In genomic region chr12:6662602-6662905, GRCh38 we compare ENCODE assay signal across 8 cellular contexts. TPM values are rescaled to one million over a fixed set of nuclear protein-coding genes. Genes with fewer than 3 reads are reported as not detected.
DNase-seq lines count a peak whose midpoint lies in the region; ATAC-seq, FAIRE-seq and TF ChIP-seq lines count a peak whose summit lies in the region.

No MANE protein-coding gene starts in this region.

- peak overlapping the region; percentile 58 for H2AFZ ChIP-seq in Loucy (ENCODE audit: low read length)

- DNase-seq in NCI-H2227 (lab: John Stamatoyannopoulos, UW; ENCODE audit: unreplicated experiment) (peak; percentile 70), NCI-H2227 treated with DMSO at 0.1 percent for 48 hours (lab: John Stamatoyannopoulos, UW) (no peak), dorsolateral prefrontal cortex (no peak), NCI-H1417 treated with DMSO at 0.1 percent for 48 hours (lab: John Stamatoyannopoulos, UW) (no peak), D721Med (ENCODE audit: insufficient read length, low spot score) (no peak)

- peaks cover 19% of the 10 kb centered on the region for H3K79me2 ChIP-seq in Loucy (ENCODE audit: insufficient read depth, low read length)

- ATAC-seq in GM21825 (IDR thresholded peaks at IDR 0.05; ENCODE audit: unreplicated experiment) = no peak

- peak overlapping the region in 53 of 59 donors; percentile 29 to 96 (median 77) for H3K27ac ChIP-seq in dorsolateral prefrontal cortex
- peak overlapping the region; percentile 79 to 81 for H3K27ac ChIP-seq in mucosa of rectum (ENCODE audit: low read depth in 2 of 2, low read length in 2 of 2)

- H3K4me1 ChIP-seq in Loucy (ENCODE audit: insufficient read depth, low read length, poor library complexity, severe bottlenecking) (peaks cover 21% of the 10 kb centered on the region), mucosa of rectum (ENCODE audit: control insufficient read depth in 2 of 2, insufficient read depth in 2 of 2, low read length in 2 of 2) (peaks cover 10 to 11% of the 10 kb centered on the region in 2 donors)

- H4K20me1 ChIP-seq in Loucy (ENCODE audit: insufficient read depth, low read length, poor library complexity, severe bottlenecking) = no peaks in the 10 kb centered on the region

- TF ChIP-seq CTCF in Loucy (conservative IDR thresholded peaks at IDR 0.05; ENCODE audit: low read length) = no peak
- no peak for TF ChIP-seq CTCF in dorsolateral prefrontal cortex (IDR thresholded peaks at IDR 0.05 in 54 of 56, conservative IDR thresholded peaks at IDR 0.05 in 2 of 56; ENCODE audit: low read depth in 1 of 56, partially characterized antibody in 56 of 56)
- TF ChIP-seq CTCF in D721Med (IDR thresholded peaks at IDR 0.05; ENCODE audit: insufficient read depth, missing control alignments) = no peak

- peaks cover 15% of the 10 kb centered on the region; the same call in 1 of the 2 replicates for H3K36me3 ChIP-seq in Loucy (ENCODE audit: insufficient read depth, low read length)
- H3K36me3 ChIP-seq in mucosa of rectum (ENCODE audit: control insufficient read depth in 2 of 2, insufficient read depth in 2 of 2, low read length in 2 of 2) = peaks cover 16 to 17% of the 10 kb centered on the region in 2 donors

- no peaks in the 10 kb centered on the region for H3K9me3 ChIP-seq in Loucy (ENCODE audit: insufficient read depth, low read depth, low read length)
- H3K9me3 ChIP-seq in mucosa of rectum (ENCODE audit: control insufficient read depth in 2 of 2, low read length in 2 of 2) = no peaks in the 10 kb centered on the region

- intact Hi-C loops in dorsolateral prefrontal cortex (cut with DNase I) = loop anchor here (2.0 to 5.0 kb wide), 3 partner anchors 45 to 310 kb away; partner anchors contain the start of genes COPS7A (in 1 of the 2), EMG1 (in 1 of the 2) and PHB2 (in 1 of the 2)

- peak overlapping the region; percentile 79 for H3K9ac ChIP-seq in Loucy (ENCODE audit: low read depth, low read length, poor library complexity, severe bottlenecking)
- peak overlapping the region; percentile 78 to 82 for H3K9ac ChIP-seq in mucosa of rectum (ENCODE audit: low read depth in 1 of 2, low read length in 2 of 2)

- no peak for FAIRE-seq in D721Med (lab: Jason Lieb, UNC)

- peaks cover 4% of the 10 kb centered on the region; the same call in 1 of the 2 replicates for H3F3A ChIP-seq in Loucy (ENCODE audit: low read depth)

- peak overlapping the region; percentile 98 for H3K4me2 ChIP-seq in Loucy (ENCODE audit: low read depth, low read length, poor library complexity, severe bottlenecking)

- H3K27me3 ChIP-seq in Loucy (ENCODE audit: insufficient read depth, low read length, poor library complexity, severe bottlenecking) = no peaks in the 10 kb centered on the region
- no peaks in the 10 kb centered on the region for H3K27me3 ChIP-seq in dorsolateral prefrontal cortex
- no peaks in the 10 kb centered on the region for H3K27me3 ChIP-seq in mucosa of rectum (ENCODE audit: control insufficient read depth in 2 of 2, insufficient read depth in 2 of 2, low read length in 2 of 2)

- H3K9me2 ChIP-seq in Loucy (replicated peaks; ENCODE audit: low read depth, low read length) = no peaks in the 10 kb centered on the region

- H3K4me3 ChIP-seq in Loucy (ENCODE audit: low read length, poor library complexity, severe bottlenecking) = peak overlapping the region; percentile 80
- H3K4me3 ChIP-seq in dorsolateral prefrontal cortex = peak overlapping the region; percentile 58 to 95 (median 80)
- H3K4me3 ChIP-seq in mucosa of rectum (ENCODE audit: low read length in 2 of 2) = peak overlapping the region; percentile 96 to 99

RNA-seq across cellular contexts. Expression of gene ING4, which starts 0.4 kb away (rescaled TPM):
- 10 to 100 TPM; 45.0 to 72.1 (median 59.4) TPM for total RNA-seq in dorsolateral prefrontal cortex

RNA-seq across cellular contexts. Expression of gene ACRBP, which starts 15.3 kb away (rescaled TPM):
- 1 to 10 TPM in 108 of 120 experiments, under 1 TPM in 11, not detected in 1; 0.40 to 8.0 (median 2.0) TPM for total RNA-seq in dorsolateral prefrontal cortex

RNA-seq across cellular contexts. Expression of gene ZNF384, which starts 26.6 kb away (rescaled TPM):
- 10 to 100 TPM; 37.7 to 73.6 (median 53.6) TPM for total RNA-seq in dorsolateral prefrontal cortex

RNA-seq across cellular contexts. Expression of gene LPAR5, which starts 26.8 kb away (rescaled TPM):
- total RNA-seq in dorsolateral prefrontal cortex = 10 to 100 TPM in 4 of 120 experiments, 1 to 10 TPM in 114, under 1 TPM in 2; 0.83 to 12.5 (median 4.8) TPM

RNA-seq across cellular contexts. Expression of gene PIANP, which starts 38.1 kb away (rescaled TPM):
- 100 to 1,000 TPM in 16 of 120 experiments, 10 to 100 TPM in 104; 24.4 to 128 (median 80.6) TPM for total RNA-seq in dorsolateral prefrontal cortex
